In genomic region chr3:74897006-74897405, GRCh38 we compare ENCODE assay signal across 13 cellular contexts.
A peak's percentile ranks its signal among the peaks of the same experiment; 100 is the strongest.
DNase-seq lines count a peak whose midpoint lies in the region; ATAC-seq and TF ChIP-seq lines count a peak whose summit lies in the region.
"Had no signal": no experiment of that assay in that cellular context is flagged by ENCODE, and none has a peak within 500 bp of the region (broad histone marks: within the 10 kb centered on the region; RNA-seq: fewer than 3 reads in every experiment).

No MANE protein-coding gene starts in this region.

- DNase-seq in AG10803 (ENCODE audit: low read depth) (peak; percentile 10), HT-29 (ENCODE audit: low spot score) (peak; percentile 4), SW480 (ENCODE audit: low spot score) (peak; percentile 13), iPS-NIHi7 (ENCODE audit: extremely low spot score) (peak; percentile 30), pons (ENCODE audit: low spot score) (no peak), omental fat pad (ENCODE audit: low spot score) (no peak), NCI-H187 treated with DMSO at 0.1 percent for 48 hours (lab: John Stamatoyannopoulos, UW) (no peak), nucleus accumbens (lab: John Stamatoyannopoulos, UW) (no peak)
- DNase-seq: kidney; stimulated activated naive CD8-positive, alpha-beta T cell treated with anti-CD3 and anti-CD28 coated beads, Interleukin-15, Interleukin-2, amounts not matched to agents 100 U/mL and 50 U/mL, for 24 hours; T-helper 17 cell had no signal

- ATAC-seq in omental fat pad (ENCODE audit: low FRiP score): no peak
- ATAC-seq: K562; natural killer cell treated with Interleukin-12 subunit alpha and Interleukin-12 subunit beta and Interleukin-15 and Interleukin-18, amount 100 ng/mL, for 72 hours; stimulated activated naive CD8-positive, alpha-beta T cell treated with anti-CD3 and anti-CD28 coated beads, Interleukin-15, Interleukin-2, amounts not matched to agents 100 U/mL and 50 U/mL, for 24 hours; T-helper 17 cell had no signal

- TF ChIP-seq CTCF in AG10803 (conservative IDR thresholded peaks at IDR 0.05; ENCODE audit: low read length): peak; percentile 57
- no peak for TF ChIP-seq CTCF in omental fat pad (IDR thresholded peaks at IDR 0.05)

- H3K4me3 ChIP-seq in AG10803 (ENCODE audit: low read length): no peak overlapping the region
- H3K4me3 ChIP-seq: K562 had no signal

Comparison
In these comparisons a context has a peak if more than half of its experiments do, and no peak if none do; other contexts are left out.
1. DNase-seq: peak in AG10803 (single experiment), HT-29 (single experiment), SW480 (single experiment) and iPS-NIHi7 (single experiment); none in pons (single experiment), omental fat pad (single experiment), NCI-H187 treated with DMSO at 0.1 percent for 48 hours (single experiment) and nucleus accumbens (0 of 56).